ENCODE assay signal across 8 cellular contexts in the genomic region with DNA sequence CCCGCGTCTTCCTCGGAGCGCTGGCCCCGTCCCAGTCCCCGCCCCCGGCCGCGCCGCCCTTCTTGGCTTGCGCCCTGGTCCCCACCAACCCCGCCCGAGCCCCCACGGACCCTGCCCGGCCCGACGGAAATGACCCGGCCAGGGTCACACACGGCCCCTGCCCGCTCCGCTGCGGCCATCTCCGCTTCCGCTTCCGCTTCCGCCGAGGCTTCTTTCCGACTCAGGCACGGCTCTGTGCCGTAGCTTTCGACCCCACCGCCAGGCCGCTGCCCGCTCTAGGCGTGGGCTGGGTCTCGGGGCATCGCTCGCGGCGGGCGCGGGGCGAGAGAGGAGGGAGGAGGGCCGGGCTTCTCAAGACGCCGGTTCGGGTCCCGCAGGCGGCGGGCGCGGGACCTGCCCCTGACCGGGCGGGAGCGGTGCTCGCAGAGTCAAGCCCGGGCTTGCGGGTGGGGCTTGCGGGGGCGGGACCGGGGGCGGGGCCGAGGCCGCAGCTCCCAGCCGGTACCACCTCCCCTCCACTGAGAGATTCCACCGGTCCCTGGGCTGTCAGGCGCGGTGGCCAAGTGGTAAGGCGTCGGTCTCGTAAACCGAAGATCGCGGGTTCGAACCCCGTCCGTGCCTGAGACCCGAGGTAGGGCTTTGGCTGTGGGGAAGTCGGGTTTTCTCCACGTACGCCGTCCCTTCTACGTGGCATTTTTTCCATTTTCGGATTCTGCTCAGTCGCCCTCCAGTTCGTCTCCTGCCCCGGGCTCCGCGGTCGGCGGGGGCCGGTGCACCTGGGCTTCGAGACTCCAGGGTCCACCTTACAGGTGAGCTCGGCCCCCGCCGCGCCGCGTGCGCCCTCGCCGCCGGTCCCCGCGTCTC.
DNase-seq lines count a peak whose midpoint lies in the region; ATAC-seq, FAIRE-seq and TF ChIP-seq lines count a peak whose summit lies in the region.

No MANE protein-coding gene starts in this region.

- H3K9me3 ChIP-seq in A549 (no peaks in the 10 kb centered on the region), mammary epithelial cell (replicated peaks; ENCODE audit: insufficient read depth, low read length) (no peaks in the 10 kb centered on the region), smooth muscle cell (replicated peaks; ENCODE audit: low read depth) (no peaks in the 10 kb centered on the region)

- no peaks in the 10 kb centered on the region for H3F3A ChIP-seq in smooth muscle cell (ENCODE audit: low read depth)

- peak overlapping the region; percentile 74 to 97 (median 88) for H3K27ac Mint-ChIP-seq in immature natural killer cell

- peak overlapping the region; percentile 99 for H3K4me2 ChIP-seq in A549
- peak overlapping the region; percentile 98 for H3K4me2 ChIP-seq in mammary epithelial cell (ENCODE audit: insufficient read depth, low read depth, low read length)
- peak overlapping the region; percentile 85 for H3K4me2 ChIP-seq in smooth muscle cell

- H3K4me1 ChIP-seq in A549 (peaks cover 7% of the 10 kb centered on the region), mammary epithelial cell (ENCODE audit: insufficient read depth, low read length) (peaks cover 5% of the 10 kb centered on the region), smooth muscle cell (ENCODE audit: low read depth) (no peaks in the 10 kb centered on the region)

- TF ChIP-seq EP300 in A549 (IDR thresholded peaks at IDR 0.05) = no peak

- WGBS in A549 (ENCODE audit: missing lambda C conversion rate) = 2% methylated on average over 38 of the region's 105 CpGs
- under 1% methylated on average over 16 of the region's 105 CpGs for WGBS in mammary epithelial cell (ENCODE audit: low coverage, missing lambda C conversion rate)
- under 1% methylated on average over 71 of the region's 105 CpGs for WGBS in smooth muscle cell (ENCODE audit: low lambda C conversion rate)

- DNase-seq in A549 (ENCODE audit: low read depth in 1 of 2, low spot score in 1 of 2) (peak; percentile 87 to 95), NCI-H2171 (lab: John Stamatoyannopoulos, UW) (peak; percentile 87), mammary epithelial cell (peak; percentile 89), immature natural killer cell (peak; percentile 84 to 88 (median 86)), smooth muscle cell (lab: John Stamatoyannopoulos, UW; ENCODE audit: unreplicated experiment) (peak; percentile 97)

- no peaks in the 10 kb centered on the region for H3K36me3 ChIP-seq in mammary epithelial cell (ENCODE audit: insufficient read depth, low read length)
- H3K36me3 ChIP-seq in smooth muscle cell (ENCODE audit: low read depth) = no peaks in the 10 kb centered on the region

- peak; percentile 63 for TF ChIP-seq POLR2A in A549 (IDR thresholded peaks at IDR 0.05; ENCODE audit: low read length)

- peaks cover 3% of the 10 kb centered on the region for H3K79me2 ChIP-seq in mammary epithelial cell (ENCODE audit: insufficient read depth, low read length)
- no peaks in the 10 kb centered on the region for H3K79me2 ChIP-seq in smooth muscle cell (ENCODE audit: low read depth)

- TF ChIP-seq CTCF in A549 (IDR thresholded peaks at IDR 0.05) = no peak
- TF ChIP-seq CTCF in WI38 (IDR thresholded peaks at IDR 0.05; ENCODE audit: low read depth, low read length) = no peak
- no peak for TF ChIP-seq CTCF in mammary epithelial cell (conservative IDR thresholded peaks at IDR 0.05 in 1 of 2, IDR thresholded peaks at IDR 0.05 in 1 of 2; ENCODE audit: extremely low read depth in 1 of 2, insufficient read depth in 1 of 2, low read depth in 1 of 2, low read length in 2 of 2)
- TF ChIP-seq CTCF in smooth muscle cell (IDR thresholded peaks at IDR 0.05; ENCODE audit: borderline replicate concordance, insufficient read depth, poor library complexity, severe bottlenecking) = no peak

- H2AFZ ChIP-seq in mammary epithelial cell (ENCODE audit: low read depth, low read length) (peak overlapping the region; percentile 97), smooth muscle cell (ENCODE audit: low read depth) (peak overlapping the region; percentile 88)

- POLR2A ChIA-PET in A549 (lab: Yijun Ruan, JAX) = interaction anchor here (0.9 to 1.5 kb wide), 3 partner anchors 9 to 293 kb away, joined by 3 to 5 read pairs (median 4); no protein-coding TSS in a partner anchor

- no peaks in the 10 kb centered on the region for H3K9me3 Mint-ChIP-seq in immature natural killer cell

- TF ChIP-seq RAD21 in A549 (conservative IDR thresholded peaks at IDR 0.05 in 1 of 2, IDR thresholded peaks at IDR 0.05 in 1 of 2) = no peak; a peak in 1 of 5 replicates

- H3K27me3 Mint-ChIP-seq in immature natural killer cell (ENCODE audit: low read depth in 3 of 3) = peaks cover 11 to 25% (median 11%) of the 10 kb centered on the region in 3 donors

- in situ Hi-C loops in mammary epithelial cell (cut with MboI; ENCODE audit: low sequenced_read_pairs in 2 of 2) = no loop called here

- FAIRE-seq in A549 (lab: Jason Lieb, UNC) = peak; percentile 18

- ATAC-seq in A549 = peak; percentile 83 to 90
- peak; percentile 66 for ATAC-seq in GM18861 (IDR thresholded peaks at IDR 0.05; ENCODE audit: unreplicated experiment)
- peak; percentile 54 for ATAC-seq in HG03095 (IDR thresholded peaks at IDR 0.05; ENCODE audit: unreplicated experiment)

- H3K27me3 ChIP-seq in mammary epithelial cell (ENCODE audit: insufficient read depth, low read length) (no peaks in the 10 kb centered on the region), smooth muscle cell (ENCODE audit: low read depth) (no peaks in the 10 kb centered on the region)

- peak overlapping the region; percentile 85 for H3K4me3 ChIP-seq in A549
- H3K4me3 ChIP-seq in WI38 (ENCODE audit: low read depth, low read length) = peak overlapping the region; percentile 79
- peak overlapping the region; percentile 76 to 95 (median 88) for H3K4me3 ChIP-seq in mammary epithelial cell (replicated peaks in 1 of 3; ENCODE audit: insufficient read depth in 1 of 3, low read depth in 2 of 3, low read length in 3 of 3)
- H3K4me3 ChIP-seq in smooth muscle cell = peak overlapping the region; percentile 90

- H3K27ac ChIP-seq in A549 (peak overlapping the region; percentile 93 to 98), mammary epithelial cell (ENCODE audit: insufficient read depth, low read depth, low read length) (peak overlapping the region; percentile 26), smooth muscle cell (ENCODE audit: low read depth) (peak overlapping the region; percentile 49)

- dilution Hi-C loops in mammary epithelial cell (cut with HindIII; ENCODE audit: low sequenced_read_pairs) = no loop called here

- CTCF ChIA-PET in A549 (lab: Yijun Ruan, JAX) = interaction anchor here (0.8 to 15.1 kb wide), 8 partner anchors 8 to 295 kb away, joined by 3 to 377 read pairs (median 4); no protein-coding TSS in a partner anchor
- CTCF ChIA-PET in mammary epithelial cell (lab: Charles Lee; ENCODE audit: low non-redundant PET) = no interaction called here

- H3K36me3 Mint-ChIP-seq in immature natural killer cell = no peaks in the 10 kb centered on the region

- intact Hi-C loops in mammary epithelial cell (cut with micrococcal nuclease) = no loop called here

- peaks cover 16 to 24% of the 10 kb centered on the region in 2 donors for H3K4me1 Mint-ChIP-seq in immature natural killer cell

- H3K9ac ChIP-seq in mammary epithelial cell (ENCODE audit: insufficient read depth, low read length) (peak overlapping the region; percentile 29), smooth muscle cell (ENCODE audit: low read depth) (peak overlapping the region; percentile 64)

- H3K4me3 Mint-ChIP-seq in immature natural killer cell = peak overlapping the region; percentile 82 to 93 (median 91)

- TSS peak; percentile 100 for BruUV-seq in mammary epithelial cell (replicated peaks; lab: Mats Ljungman, UMichigan)

- H4K20me1 ChIP-seq in mammary epithelial cell (ENCODE audit: insufficient read depth, low read length) (no peaks in the 10 kb centered on the region), smooth muscle cell (ENCODE audit: low read depth) (no peaks in the 10 kb centered on the region)

TF ChIP-seq in A549, 52 proteins besides CTCF, POLR2A, EP300 and RAD21 (continues in another document):
- TF ChIP-seq CEBPB (IDR thresholded peaks at IDR 0.05) (0 out of 4 replicates have a peak, but pooled peaks of 1 of the 2 experiments have one; percentile 40), ZC3H11A (IDR thresholded peaks at IDR 0.05) (no peak), PHF8 (IDR thresholded peaks at IDR 0.05; ENCODE audit: borderline replicate concordance, low read depth) (peak; percentile 75), MAZ (IDR thresholded peaks at IDR 0.05; ENCODE audit: borderline replicate concordance, low read depth, low read length) (peak; percentile 90), HMGXB4 (CRISPR knock-in tag; IDR thresholded peaks at IDR 0.05; ENCODE audit: borderline replicate concordance) (peak; percentile 95), EHF (CRISPR knock-in tag; IDR thresholded peaks at IDR 0.05) (no peak), RNF2 (IDR thresholded peaks at IDR 0.05; ENCODE audit: borderline replicate concordance, low read depth) (0 out of 2 replicates have a peak, but pooled peaks have one; percentile 55), BCL3 (IDR thresholded peaks at IDR 0.05) (peak; percentile 93), CHD2 (IDR thresholded peaks at IDR 0.05; ENCODE audit: low read length, partially characterized antibody) (peak; percentile 35), GATA3 (IDR thresholded peaks at IDR 0.05; ENCODE audit: borderline replicate concordance) (peak; percentile 16; the same call in 1 of the 2 replicates), RFX5 (IDR thresholded peaks at IDR 0.05) (no peak)

Comparison
In these comparisons a context has a peak if more than half of its experiments do, and no peak if none do; other contexts are left out.
1. Peak in every context shown above with its lines: DNase-seq, ATAC-seq, H3K4me3 ChIP-seq and H3K27ac ChIP-seq.
2. H3K27ac ChIP-seq: peak in every context shown above with its lines; median percentile 96 in A549; 49 in smooth muscle cell; 26 in mammary epithelial cell.